Comparison of ENCODE assay signal across 1 cellular context in genomic region chr1:210132582-210132981, GRCh38.
TF ChIP-seq lines count a peak whose summit lies in the region.

No MANE protein-coding gene starts in this region.

TF ChIP-seq in K562, 482 proteins besides CTCF, POLR2A, EP300 and RAD21 (continued from another document):
- 0 out of 4 replicates have a peak, but pooled peaks of 1 of the 2 experiments have one; percentile 20 for TF ChIP-seq MAZ (CRISPR knock-in tag; conservative IDR thresholded peaks at IDR 0.05 in 1 of 2, IDR thresholded peaks at IDR 0.05 in 1 of 2)
